ENCODE assay signal across 15 cellular contexts in genomic region chr10:114515515-114515914, GRCh38.
DNase-seq lines count a peak whose midpoint lies in the region; ATAC-seq and TF ChIP-seq lines count a peak whose summit lies in the region.
"Had no signal": no experiment of that assay in that cellular context is flagged by ENCODE, and none has a peak within 500 bp of the region (broad histone marks: within the 10 kb centered on the region; RNA-seq: fewer than 3 reads in every experiment).

No MANE protein-coding gene starts in this region.

- H3K9me3 ChIP-seq in HEK293 (ENCODE audit: control insufficient read depth, insufficient read depth, low read depth, low read length) (no peaks in the 10 kb centered on the region), Caco-2 (no peaks in the 10 kb centered on the region)

- H3K4me3 Mint-ChIP-seq in activated CD4-positive, alpha-beta T cell treated with anti-CD3 and anti-CD28 coated beads for 36 hours: no peak overlapping the region
- H3K4me3 Mint-ChIP-seq in nephron progenitor cell (no peak overlapping the region), Caco-2 (ENCODE audit: unreplicated experiment) (no peak overlapping the region)
- H3K4me3 Mint-ChIP-seq: CD8-positive, alpha-beta memory T cell had no signal

- H3K27ac ChIP-seq in HEK293 (ENCODE audit: extremely low read depth, low read depth, low read length): no peak overlapping the region
- H3K27ac ChIP-seq: HL-60 had no signal

- peak overlapping the region; percentile 92 for H3K27ac Mint-ChIP-seq in activated CD4-positive, alpha-beta T cell treated with anti-CD3 and anti-CD28 coated beads for 36 hours
- H3K27ac Mint-ChIP-seq in nephron progenitor cell (peak overlapping the region; percentile 34), Caco-2 (ENCODE audit: unreplicated experiment) (no peak overlapping the region)

- DNase-seq in activated CD4-positive, alpha-beta T cell treated with anti-CD3 and anti-CD28 coated beads for 36 hours: no peak
- DNase-seq in activated CD4-positive, alpha-beta T cell treated with anti-CD3 and anti-CD28 coated beads for 1 hour: no peak
- DNase-seq in epithelial cell of esophagus (ENCODE audit: low read depth) (peak; percentile 43), nephron progenitor cell (no peak), Caco-2 (no peak), DMS79 (lab: John Stamatoyannopoulos, UW) (no peak)
- no peak for DNase-seq in stimulated activated CD4-positive, alpha-beta T cell treated with anti-CD3 and anti-CD28 coated beads, Interleukin-4, amount 100 ng/mL, for 24 hours
- DNase-seq: CD8-positive, alpha-beta memory T cell; cerebellar nuclear complex; NCI-H1417; posterior cingulate gyrus; SHP77 treated with DMSO at 0.1 percent for 48 hours; stimulated activated CD4-positive, alpha-beta T cell treated with anti-CD3 and anti-CD28 coated beads, Interleukin-12 subunit alpha, Interleukin-12 subunit beta, amount 100 ng/mL, for 4 hours had no signal

- H3K36me3 ChIP-seq in HEK293 (ENCODE audit: control insufficient read depth in 2 of 2, insufficient read depth in 1 of 2, low read length in 2 of 2) (no peaks in the 10 kb centered on the region), Caco-2 (ENCODE audit: control insufficient read depth, insufficient read depth, low read length) (no peaks in the 10 kb centered on the region)

- H3K4me1 Mint-ChIP-seq in activated CD4-positive, alpha-beta T cell treated with anti-CD3 and anti-CD28 coated beads for 36 hours: peaks cover 97% of the 10 kb centered on the region
- H3K4me1 Mint-ChIP-seq in nephron progenitor cell: peaks cover 85% of the 10 kb centered on the region
- peaks cover 20% of the 10 kb centered on the region for H3K4me1 Mint-ChIP-seq in Caco-2 (ENCODE audit: low read depth, unreplicated experiment)

- no peaks in the 10 kb centered on the region for H3K9me3 Mint-ChIP-seq in activated CD4-positive, alpha-beta T cell treated with anti-CD3 and anti-CD28 coated beads for 36 hours (ENCODE audit: low read depth)
- H3K9me3 Mint-ChIP-seq in nephron progenitor cell (no peaks in the 10 kb centered on the region), Caco-2 (ENCODE audit: unreplicated experiment) (no peaks in the 10 kb centered on the region)
- H3K9me3 Mint-ChIP-seq: CD8-positive, alpha-beta memory T cell had no signal

- BruUV-seq in Caco-2 (replicated peaks; lab: Mats Ljungman, UMichigan): no TSS peak

- CTCF ChIA-PET in activated CD4-positive, alpha-beta T cell treated with anti-CD3 and anti-CD28 coated beads for 36 hours (lab: Charles Lee): interaction anchor here (0.8 to 16.1 kb wide), 6 partner anchors 10 to 44 kb away, joined by 3 to 187 read pairs (median 20); no protein-coding TSS in a partner anchor
- CTCF ChIA-PET in HEK293 (lab: Yijun Ruan, JAX): interaction anchor here (0.7 to 1.4 kb wide), 4 partner anchors 28 to 270 kb away, joined by 3 to 4 read pairs (median 4); no protein-coding TSS in a partner anchor
- CTCF ChIA-PET in Caco-2 (lab: Charles Lee): no interaction called here

- intact Hi-C loops in activated CD4-positive, alpha-beta T cell treated with anti-CD3 and anti-CD28 coated beads for 36 hours (cut with DNase I, micrococcal nuclease): no loop called here
- intact Hi-C loops in Caco-2 (cut with micrococcal nuclease; ENCODE audit: unreplicated experiment): no loop called here

- peaks cover 4% of the 10 kb centered on the region; the same call in 1 of the 2 replicates for H3K4me1 ChIP-seq in HEK293 (ENCODE audit: control insufficient read depth, insufficient read depth, low read length)
- H3K4me1 ChIP-seq in Caco-2: peaks cover 26% of the 10 kb centered on the region

- no peaks in the 10 kb centered on the region for H3K27me3 Mint-ChIP-seq in activated CD4-positive, alpha-beta T cell treated with anti-CD3 and anti-CD28 coated beads for 36 hours
- H3K27me3 Mint-ChIP-seq in nephron progenitor cell (ENCODE audit: low read depth, poor library complexity) (no peaks in the 10 kb centered on the region), Caco-2 (ENCODE audit: insufficient read depth, unreplicated experiment) (no peaks in the 10 kb centered on the region)

- H3K27me3 ChIP-seq in Caco-2 (replicated peaks; ENCODE audit: control insufficient read depth, insufficient read depth, low read length): no peaks in the 10 kb centered on the region

- POLR2A ChIA-PET in activated CD4-positive, alpha-beta T cell treated with anti-CD3 and anti-CD28 coated beads for 36 hours (lab: Charles Lee): interaction anchor here (0.6 to 2.6 kb wide), 7 partner anchors 8 to 44 kb away, joined by 3 to 8 read pairs (median 4); no protein-coding TSS in a partner anchor
- POLR2A ChIA-PET in HEK293 (lab: Yijun Ruan, JAX) (interaction anchor here (0.9 to 1.7 kb wide), 2 partner anchors 11 kb away, joined by 4 to 7 read pairs; no protein-coding TSS in a partner anchor), Caco-2 (lab: Charles Lee) (no interaction called here)

- no peak overlapping the region for H3K4me3 ChIP-seq in HEK293 (ENCODE audit: low read depth, low read length)
- no peak overlapping the region for H3K4me3 ChIP-seq in epithelial cell of esophagus (ENCODE audit: low read length)
- no peak overlapping the region for H3K4me3 ChIP-seq in Caco-2 (ENCODE audit: low read depth, low read length)

- TF ChIP-seq CTCF in HEK293 (tag by site-specific recombination; IDR thresholded peaks at IDR 0.05) (no peak), epithelial cell of esophagus (IDR thresholded peaks at IDR 0.05; ENCODE audit: insufficient read depth, low read depth, low read length, missing control alignments) (no peak), nephron progenitor cell (IDR thresholded peaks at IDR 0.05) (no peak), Caco-2 (IDR thresholded peaks at IDR 0.05; ENCODE audit: insufficient read depth in 1 of 2, low read depth in 1 of 2, low read length in 1 of 2, severe bottlenecking in 1 of 2, unreplicated experiment in 1 of 2) (no peak)

- ATAC-seq in activated CD4-positive, alpha-beta T cell treated with anti-CD3 and anti-CD28 coated beads for 36 hours: peak; percentile 18

- peaks cover 16% of the 10 kb centered on the region for H3K36me3 Mint-ChIP-seq in activated CD4-positive, alpha-beta T cell treated with anti-CD3 and anti-CD28 coated beads for 36 hours (ENCODE audit: low read depth)
- H3K36me3 Mint-ChIP-seq in nephron progenitor cell (ENCODE audit: low read depth): peaks cover 15% of the 10 kb centered on the region
- peaks cover 7% of the 10 kb centered on the region for H3K36me3 Mint-ChIP-seq in Caco-2 (ENCODE audit: insufficient read depth, unreplicated experiment)

TF ChIP-seq in HEK293, 187 proteins besides CTCF, POLR2A, EP300 and RAD21:
- TF ChIP-seq ZNF549 (tag by site-specific recombination; IDR thresholded peaks at IDR 0.05): no peak
- TF ChIP-seq ZNF341 (tag by site-specific recombination; IDR thresholded peaks at IDR 0.05; ENCODE audit: low read depth): peak; percentile 33; the same call in 1 of the 2 replicates
- TF ChIP-seq ZNF629 (tag by site-specific recombination; IDR thresholded peaks at IDR 0.05): peak; percentile 62
- TF ChIP-seq ZNF449 (tag by site-specific recombination; IDR thresholded peaks at IDR 0.05): peak; percentile 78; the same call in 1 of the 2 replicates
- TF ChIP-seq, protein P1, sequence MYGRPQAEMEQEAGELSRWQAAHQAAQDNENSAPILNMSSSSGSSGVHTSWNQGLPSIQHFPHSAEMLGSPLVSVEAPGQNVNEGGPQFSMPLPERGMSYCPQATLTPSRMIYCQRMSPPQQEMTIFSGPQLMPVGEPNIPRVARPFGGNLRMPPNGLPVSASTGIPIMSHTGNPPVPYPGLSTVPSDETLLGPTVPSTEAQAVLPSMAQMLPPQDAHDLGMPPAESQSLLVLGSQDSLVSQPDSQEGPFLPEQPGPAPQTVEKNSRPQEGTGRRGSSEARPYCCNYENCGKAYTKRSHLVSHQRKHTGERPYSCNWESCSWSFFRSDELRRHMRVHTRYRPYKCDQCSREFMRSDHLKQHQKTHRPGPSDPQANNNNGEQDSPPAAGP (tag by site-specific recombination; IDR thresholded peaks at IDR 0.05): peak; percentile 27; the same call in 1 of the 2 replicates
TF ChIP-seq in HEK293: peak in this region for 4.
